ENCODE assay signal across 35 cellular contexts in the genomic region with DNA sequence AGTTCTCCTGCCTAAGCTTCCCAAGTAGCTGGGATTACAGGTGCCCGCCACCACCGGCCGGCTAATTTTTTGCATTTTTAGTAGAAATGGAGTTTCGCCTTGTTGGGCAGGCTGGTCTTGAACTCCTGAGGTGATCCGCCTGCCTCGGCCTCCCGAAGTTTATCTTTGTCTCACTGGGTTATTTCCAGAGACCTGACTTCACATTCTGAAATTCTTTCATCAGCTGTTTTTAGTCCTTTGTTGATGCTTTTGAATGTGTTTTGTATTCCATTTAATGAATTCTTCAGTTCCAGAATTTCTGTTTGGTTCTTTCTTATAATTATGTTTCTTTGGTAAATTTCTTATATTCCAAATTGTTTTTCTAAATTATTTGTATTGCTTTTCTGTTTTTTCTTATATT. TPM values are rescaled to one million over a fixed set of nuclear protein-coding genes. Genes with fewer than 3 reads are reported as not detected.
"Had no signal": no experiment of that assay in that cellular context is flagged by ENCODE, and none has a peak within 500 bp of the region (broad histone marks: within the 10 kb centered on the region; RNA-seq: fewer than 3 reads in every experiment).

No MANE protein-coding gene starts in this region.

- ATAC-seq: activated CD8-positive, alpha-beta T cell treated with anti-CD3 and anti-CD28 coated beads for 36 hours; activated naive CD4-positive, alpha-beta T cell treated with anti-CD3 and anti-CD28 coated beads, Interleukin-2, amount 50 U/mL, for 72 hours; body of pancreas; Right ventricle myocardium inferior had no signal

- H3K4me3 ChIP-seq: adrenal gland, body of pancreas, breast epithelium, PC-9 had no signal

- H3K4me2 ChIP-seq: PC-9 had no signal

- H3K27me3 ChIP-seq: adrenal gland, body of pancreas, breast epithelium had no signal

- FAIRE-seq: astrocyte, RCC 7860, TTC549 had no signal

- H3K27ac ChIP-seq: adrenal gland, body of pancreas, breast epithelium, PC-9, RWPE1 had no signal

- H3K27me3 Mint-ChIP-seq: activated CD4-positive, alpha-beta T cell treated with anti-CD3 and anti-CD28 coated beads, Interleukin-2, amount 10 ng/mL, durations not matched to agents 24 days and 14 days; activated CD8-positive, alpha-beta T cell treated with anti-CD3 and anti-CD28 coated beads for 36 hours; activated T-cell treated with anti-CD3 and anti-CD28 coated beads, Interleukin-2, amount 50 U/mL, for 24 hours had no signal

- DNase-seq: activated CD4-positive, alpha-beta T cell treated with anti-CD3 and anti-CD28 coated beads, Interleukin-2, amount 10 ng/mL, durations not matched to agents 24 days and 14 days; activated CD4-positive, alpha-beta T cell treated with anti-CD3 and anti-CD28 coated beads, Interleukin-2, amount 50 U/mL, for 4 hours; activated CD8-positive, alpha-beta T cell treated with anti-CD3 and anti-CD28 coated beads for 36 hours; activated gamma-delta T cell treated with Interleukin-2 at 50 U/mL for 16 hours; activated naive CD4-positive, alpha-beta T cell treated with anti-CD3 and anti-CD28 coated beads for 36 hours; activated T-cell treated with anti-CD3 and anti-CD28 coated beads, Interleukin-2, amount 50 U/mL, for 24 hours; adrenal gland; body of pancreas; cerebellar nuclear complex; Karpas-422; KBM-7; NCI-H1105 treated with DMSO at 0.1 percent for 48 hours; NCI-H1436; NCI-H1694; NCI-H1930; NCI-H2081 treated with DMSO at 0.1 percent for 48 hours; NCI-H345; NCI-H524 treated with DMSO at 0.1 percent for 48 hours; NK-92 treated with Interleukin-12 subunit alpha and Interleukin-12 subunit beta, amount 100 ng/mL, for 24 hours; PC-9 had no signal

- H3K27ac Mint-ChIP-seq: activated CD4-positive, alpha-beta T cell treated with anti-CD3 and anti-CD28 coated beads, Interleukin-2, amount 10 ng/mL, durations not matched to agents 24 days and 14 days; activated CD8-positive, alpha-beta T cell treated with anti-CD3 and anti-CD28 coated beads for 36 hours; activated naive CD4-positive, alpha-beta T cell treated with anti-CD3 and anti-CD28 coated beads for 36 hours; activated T-helper 1 cell treated with anti-CD3 and anti-CD28 coated beads, Interleukin-12 subunit alpha, Interleukin-12 subunit beta, Interleukin-2, Interleukin-4 antibody, amounts not matched to agents 30 ng/mL and 10 ng/mL and 1 ng/mL, durations not matched to agents 14 hours and 24 hours and 36 hours; T-helper 1 cell treated with Interleukin-12 subunit alpha and Interleukin-12 subunit beta and Interleukin-4 antibody, amounts not matched to agents 30 μg/mL and 1 μg/mL, for 36 hours had no signal

- H2AFZ ChIP-seq: PC-9 had no signal

- H3K4me1 ChIP-seq: adrenal gland, body of pancreas, breast epithelium had no signal

- H3K4me3 Mint-ChIP-seq: activated CD4-positive, alpha-beta T cell treated with anti-CD3 and anti-CD28 coated beads, Interleukin-2, amount 10 ng/mL, durations not matched to agents 24 days and 14 days; activated CD8-positive, alpha-beta T cell treated with anti-CD3 and anti-CD28 coated beads for 36 hours; activated naive CD4-positive, alpha-beta T cell treated with anti-CD3 and anti-CD28 coated beads for 36 hours; activated T-cell treated with anti-CD3 and anti-CD28 coated beads, Interleukin-2, amount 50 U/mL, for 24 hours; activated T-helper 1 cell treated with anti-CD3 and anti-CD28 coated beads, Interleukin-12 subunit alpha, Interleukin-12 subunit beta, Interleukin-2, Interleukin-4 antibody, amounts not matched to agents 30 ng/mL and 10 ng/mL and 1 ng/mL, durations not matched to agents 14 hours and 24 hours and 36 hours; T-helper 1 cell treated with Interleukin-12 subunit alpha and Interleukin-12 subunit beta and Interleukin-4 antibody, amounts not matched to agents 30 μg/mL and 1 μg/mL, for 36 hours; T-helper 2 cell treated with Interferon-gamma antibody and Interleukin-4, amounts not matched to agents 5 μg/mL and 100 μg/mL, for 36 hours had no signal

RNA-seq across cellular contexts. Expression of a gene that starts 55.4 kb away (rescaled TPM):
- total RNA-seq: activated CD4-positive, alpha-beta T cell treated with anti-CD3 and anti-CD28 coated beads, Interleukin-2, amount 10 ng/mL, durations not matched to agents 24 days and 14 days; activated CD8-positive, alpha-beta memory T cell treated with anti-CD3 and anti-CD28 coated beads for 36 hours; activated CD8-positive, alpha-beta T cell treated with anti-CD3 and anti-CD28 coated beads for 36 hours; activated naive CD4-positive, alpha-beta T cell treated with anti-CD3 and anti-CD28 coated beads for 36 hours; activated naive CD4-positive, alpha-beta T cell treated with anti-CD3 and anti-CD28 coated beads, Interleukin-2, amount 50 U/mL, for 72 hours; activated T-helper 1 cell treated with anti-CD3 and anti-CD28 coated beads, Interleukin-12 subunit alpha, Interleukin-12 subunit beta, Interleukin-2, Interleukin-4 antibody, amounts not matched to agents 30 ng/mL and 10 ng/mL and 1 ng/mL, durations not matched to agents 14 hours and 24 hours and 36 hours; adrenal gland; astrocyte; body of pancreas; breast epithelium; cardiac septum; MCF 10A; NCI-H460; OCI-LY7; PC-9; Right ventricle myocardium inferior had no signal
- polyA plus RNA-seq: adrenal gland had no signal
